Comparison of ENCODE assay signal across 23 cellular contexts in the genomic region with DNA sequence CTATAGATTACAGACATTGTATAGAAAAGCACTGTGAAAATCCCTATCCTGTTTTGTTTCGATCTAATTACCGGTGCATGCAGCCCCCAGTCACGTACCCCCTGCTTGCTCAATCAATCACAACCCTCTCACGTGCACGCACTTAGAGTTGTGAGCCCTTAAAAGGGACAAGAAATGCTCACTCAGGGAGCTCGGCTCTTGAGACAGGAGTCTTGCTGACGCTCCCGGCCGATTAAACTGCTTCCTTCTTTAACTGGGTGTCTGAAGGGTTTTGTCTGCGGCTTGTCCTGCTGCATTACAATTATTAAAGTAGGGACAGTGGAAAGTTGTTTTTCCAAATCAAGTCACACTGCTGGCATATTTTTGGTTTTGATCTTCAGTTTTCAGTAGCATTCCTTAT. TPM values are rescaled to one million over a fixed set of nuclear protein-coding genes. Genes with fewer than 3 reads are reported as not detected.
DNase-seq lines count a peak whose midpoint lies in the region; ATAC-seq and TF ChIP-seq lines count a peak whose summit lies in the region.
"Had no signal": no experiment of that assay in that cellular context is flagged by ENCODE, and none has a peak within 500 bp of the region (broad histone marks: within the 10 kb centered on the region; RNA-seq: fewer than 3 reads in every experiment).

No MANE protein-coding gene starts in this region.

- TF ChIP-seq CTCF in right atrium auricular region (IDR thresholded peaks at IDR 0.05) = no peak

- peak overlapping the region in 2 of 3 donors; percentile 33 to 82 for H3K27ac Mint-ChIP-seq in IgD-negative memory B cell
- peak overlapping the region; percentile 90 for H3K27ac Mint-ChIP-seq in central memory CD8-positive, alpha-beta T cell (ENCODE audit: low read depth)
- peak overlapping the region; percentile 92 for H3K27ac Mint-ChIP-seq in stimulated activated memory B cell treated with anti-CD40 and anti-IgM and Interleukin-4, amounts not matched to agents 10 μg/mL and 1 μg/mL and 100 μg/mL, for 72 hours
- H3K27ac Mint-ChIP-seq: mesothelial cell of epicardium had no signal

- no peak overlapping the region for H3K4me3 Mint-ChIP-seq in IgD-negative memory B cell
- no peak overlapping the region for H3K4me3 Mint-ChIP-seq in central memory CD8-positive, alpha-beta T cell
- H3K4me3 Mint-ChIP-seq in stimulated activated memory B cell treated with anti-CD40 and anti-IgM and Interleukin-4, amounts not matched to agents 10 μg/mL and 1 μg/mL and 100 μg/mL, for 72 hours = no peak overlapping the region
- H3K4me3 Mint-ChIP-seq: mesothelial cell of epicardium had no signal

- H3K27me3 ChIP-seq in right atrium auricular region = no peaks in the 10 kb centered on the region
- H3K27me3 ChIP-seq: tibial nerve had no signal

- H3K4me3 ChIP-seq in right atrium auricular region = peak overlapping the region in 1 of 2 donors; percentile 14
- H3K4me3 ChIP-seq: prostate gland, tibial nerve had no signal

- ATAC-seq in left cardiac atrium = no peak
- no peak for ATAC-seq in central memory CD8-positive, alpha-beta T cell (replicated peaks; ENCODE audit: extremely low read depth, poor library complexity, severe bottlenecking)
- ATAC-seq in stimulated activated memory B cell treated with anti-CD40 and anti-IgM and Interleukin-4, amounts not matched to agents 10 μg/mL and 1 μg/mL and 100 μg/mL, for 72 hours = no peak

- H3K36me3 Mint-ChIP-seq in IgD-negative memory B cell = peaks cover 11% of the 10 kb centered on the region
- H3K36me3 Mint-ChIP-seq in central memory CD8-positive, alpha-beta T cell (ENCODE audit: insufficient read depth) = peaks cover 10% of the 10 kb centered on the region
- peaks cover 17% of the 10 kb centered on the region for H3K36me3 Mint-ChIP-seq in stimulated activated memory B cell treated with anti-CD40 and anti-IgM and Interleukin-4, amounts not matched to agents 10 μg/mL and 1 μg/mL and 100 μg/mL, for 72 hours
- H3K36me3 Mint-ChIP-seq: mesothelial cell of epicardium had no signal

- no peaks in the 10 kb centered on the region for H3K9me3 ChIP-seq in right atrium auricular region
- H3K9me3 ChIP-seq: prostate gland, tibial nerve had no signal

- peaks cover 0 to 39% of the 10 kb centered on the region in 2 donors for H3K4me1 ChIP-seq in right atrium auricular region
- H3K4me1 ChIP-seq: prostate gland had no signal

- DNase-seq in right atrium auricular region (ENCODE audit: low spot score) (no peak), left cardiac atrium (no peak), NAMALWA (ENCODE audit: low spot score) (no peak), cortex of kidney (lab: John Stamatoyannopoulos, UW) (no peak), ecto neural progenitor cell (ENCODE audit: low spot score) (no peak)
- no peak for DNase-seq in central memory CD8-positive, alpha-beta T cell (ENCODE audit: low spot score in 2 of 2)
- DNase-seq: activated effector memory CD4-positive, alpha-beta T cell treated with anti-CD3 and anti-CD28 coated beads, Interleukin-2, amount 50 U/mL, for 16 hours; amygdala; dermis blood vessel endothelial cell; DMS79 treated with DMSO at 0.1 percent for 48 hours; head of caudate nucleus; Kasumi-1; NCI-H1694 treated with DMSO at 0.1 percent for 48 hours; NCI-H2227 treated with DMSO at 0.1 percent for 48 hours; NCI-H748 treated with DMSO at 0.1 percent for 48 hours; small intestine; stimulated activated CD4-positive, alpha-beta T cell treated with anti-CD3 and anti-CD28 coated beads, Interleukin-2, amount 100 ng/mL, for 48 hours had no signal

- no peaks in the 10 kb centered on the region for H3K9me3 Mint-ChIP-seq in IgD-negative memory B cell
- H3K9me3 Mint-ChIP-seq in central memory CD8-positive, alpha-beta T cell = no peaks in the 10 kb centered on the region
- no peaks in the 10 kb centered on the region for H3K9me3 Mint-ChIP-seq in stimulated activated memory B cell treated with anti-CD40 and anti-IgM and Interleukin-4, amounts not matched to agents 10 μg/mL and 1 μg/mL and 100 μg/mL, for 72 hours
- H3K9me3 Mint-ChIP-seq: mesothelial cell of epicardium; stimulated activated naive CD8-positive, alpha-beta T cell treated with anti-CD3 and anti-CD28 coated beads, Interleukin-15, Interleukin-2, amounts not matched to agents 100 ng/mL and 50 ng/mL, for 24 hours had no signal

- intact Hi-C loops in left cardiac atrium (cut with DNase I) = no loop called here

- peak overlapping the region; percentile 85 to 90 for H3K27ac ChIP-seq in right atrium auricular region

- peaks cover 20 to 36% (median 28%) of the 10 kb centered on the region in 3 donors for H3K4me1 Mint-ChIP-seq in IgD-negative memory B cell
- H3K4me1 Mint-ChIP-seq in central memory CD8-positive, alpha-beta T cell = peaks cover 54% of the 10 kb centered on the region
- peaks cover 51% of the 10 kb centered on the region for H3K4me1 Mint-ChIP-seq in stimulated activated memory B cell treated with anti-CD40 and anti-IgM and Interleukin-4, amounts not matched to agents 10 μg/mL and 1 μg/mL and 100 μg/mL, for 72 hours

- H3K36me3 ChIP-seq in right atrium auricular region = no peaks in the 10 kb centered on the region
- H3K36me3 ChIP-seq: prostate gland, tibial nerve had no signal

- peaks cover 1% of the 10 kb centered on the region for H3K27me3 Mint-ChIP-seq in IgD-negative memory B cell
- no peaks in the 10 kb centered on the region for H3K27me3 Mint-ChIP-seq in central memory CD8-positive, alpha-beta T cell
- no peaks in the 10 kb centered on the region for H3K27me3 Mint-ChIP-seq in stimulated activated memory B cell treated with anti-CD40 and anti-IgM and Interleukin-4, amounts not matched to agents 10 μg/mL and 1 μg/mL and 100 μg/mL, for 72 hours
- H3K27me3 Mint-ChIP-seq: stimulated activated naive CD8-positive, alpha-beta T cell treated with anti-CD3 and anti-CD28 coated beads, Interleukin-15, Interleukin-2, amounts not matched to agents 100 ng/mL and 50 ng/mL, for 24 hours had no signal

RNA-seq across cellular contexts. Expression of a gene that starts 2.6 kb away (rescaled TPM):
- total RNA-seq in right atrium auricular region (100 to 1,000 TPM in 1 of 2 donors, 10 to 100 TPM in 1; 74.7 to 132 TPM), left cardiac atrium (10 to 100 TPM; 52.4 to 60.4 TPM)
- 1.9 TPM for polyA plus RNA-seq in IgD-negative memory B cell
